In genomic region chr21:29372063-29372802, GRCh38 we compare ENCODE assay signal across 9 cellular contexts.
DNase-seq lines count a peak whose midpoint lies in the region; ATAC-seq and TF ChIP-seq lines count a peak whose summit lies in the region.
"Had no signal": no experiment of that assay in that cellular context is flagged by ENCODE, and none has a peak within 500 bp of the region (broad histone marks: within the 10 kb centered on the region; RNA-seq: fewer than 3 reads in every experiment).

No MANE protein-coding gene starts in this region.

- no peaks in the 10 kb centered on the region for H3K9me3 ChIP-seq in Caco-2

- no peaks in the 10 kb centered on the region for H3K27me3 Mint-ChIP-seq in Caco-2 (ENCODE audit: insufficient read depth, unreplicated experiment)
- H3K27me3 Mint-ChIP-seq in stimulated activated naive CD8-positive, alpha-beta T cell treated with anti-CD3 and anti-CD28 coated beads, Interleukin-15, amount 100 ng/mL, for 72 hours: no peaks in the 10 kb centered on the region
- H3K27me3 Mint-ChIP-seq: activated naive CD8-positive, alpha-beta T cell had no signal

- DNase-seq in Caco-2 (peak; percentile 56 to 72), NCI-H446 (lab: John Stamatoyannopoulos, UW) (peak; percentile 85 to 91), medulla oblongata (ENCODE audit: extremely low spot score) (peak; percentile 93)
- peak; percentile 60 for DNase-seq in activated CD4-positive, CD25-positive, alpha-beta regulatory T cell treated with anti-CD3 and anti-CD28 coated beads, Interleukin-2, amount 50 U/mL, for 16 hours (ENCODE audit: low read depth, low spot score)
- peak; percentile 60 for DNase-seq in effector CD4-positive, alpha-beta T cell
- peak; percentile 55 to 63 for DNase-seq in stimulated activated naive CD8-positive, alpha-beta T cell treated with anti-CD3 and anti-CD28 coated beads, Interleukin-15, amount 100 ng/mL, for 72 hours

- POLR2A ChIA-PET in Caco-2 (lab: Charles Lee): no interaction called here

- ATAC-seq in GM19328 (IDR thresholded peaks at IDR 0.05; ENCODE audit: unreplicated experiment) (peak; percentile 74), HG03432 (IDR thresholded peaks at IDR 0.05; ENCODE audit: unreplicated experiment) (peak; percentile 88)
- peak; percentile 84 for ATAC-seq in stimulated activated naive CD8-positive, alpha-beta T cell treated with anti-CD3 and anti-CD28 coated beads, Interleukin-15, amount 100 ng/mL, for 72 hours

- no peak overlapping the region for H3K27ac Mint-ChIP-seq in Caco-2 (ENCODE audit: unreplicated experiment)
- no peak overlapping the region for H3K27ac Mint-ChIP-seq in stimulated activated naive CD8-positive, alpha-beta T cell treated with anti-CD3 and anti-CD28 coated beads, Interleukin-15, amount 100 ng/mL, for 72 hours

- H3K4me1 Mint-ChIP-seq in Caco-2 (ENCODE audit: low read depth, unreplicated experiment): no peaks in the 10 kb centered on the region
- peaks cover 25% of the 10 kb centered on the region for H3K4me1 Mint-ChIP-seq in stimulated activated naive CD8-positive, alpha-beta T cell treated with anti-CD3 and anti-CD28 coated beads, Interleukin-15, amount 100 ng/mL, for 72 hours

- intact Hi-C loops in Caco-2 (cut with micrococcal nuclease; ENCODE audit: unreplicated experiment): loop anchor here (1.0 kb wide), 3 partner anchors 11 to 283 kb away; no protein-coding TSS in a partner anchor

- no peaks in the 10 kb centered on the region for H3K27me3 ChIP-seq in Caco-2 (replicated peaks; ENCODE audit: control insufficient read depth, insufficient read depth, low read length)

- H3K36me3 Mint-ChIP-seq in Caco-2 (ENCODE audit: insufficient read depth, unreplicated experiment): no peaks in the 10 kb centered on the region

- no TSS peak for BruUV-seq in Caco-2 (replicated peaks; lab: Mats Ljungman, UMichigan)

- CTCF ChIA-PET in Caco-2 (lab: Charles Lee): interaction anchor here (0.8 to 1.2 kb wide), 2 partner anchors 11 to 285 kb away, joined by 3 to 7 read pairs; no protein-coding TSS in a partner anchor

- peak; percentile 45 to 58 for TF ChIP-seq CTCF in Caco-2 (IDR thresholded peaks at IDR 0.05; ENCODE audit: insufficient read depth in 1 of 2, low read depth in 1 of 2, low read length in 1 of 2, severe bottlenecking in 1 of 2, unreplicated experiment in 1 of 2)

- no peaks in the 10 kb centered on the region for H3K9me3 Mint-ChIP-seq in Caco-2 (ENCODE audit: unreplicated experiment)
- peaks cover 5 to 7% of the 10 kb centered on the region in 2 donors for H3K9me3 Mint-ChIP-seq in stimulated activated naive CD8-positive, alpha-beta T cell treated with anti-CD3 and anti-CD28 coated beads, Interleukin-15, amount 100 ng/mL, for 72 hours

- H3K4me1 ChIP-seq in Caco-2: no peaks in the 10 kb centered on the region

- H3K4me3 Mint-ChIP-seq in Caco-2 (ENCODE audit: unreplicated experiment): no peak overlapping the region
- no peak overlapping the region for H3K4me3 Mint-ChIP-seq in stimulated activated naive CD8-positive, alpha-beta T cell treated with anti-CD3 and anti-CD28 coated beads, Interleukin-15, amount 100 ng/mL, for 72 hours

- no peaks in the 10 kb centered on the region for H3K36me3 ChIP-seq in Caco-2 (ENCODE audit: control insufficient read depth, insufficient read depth, low read length)

- no peak overlapping the region for H3K4me3 ChIP-seq in Caco-2 (ENCODE audit: low read depth, low read length)
